1 cellular context compared by ENCODE assay signal in the genomic region with DNA sequence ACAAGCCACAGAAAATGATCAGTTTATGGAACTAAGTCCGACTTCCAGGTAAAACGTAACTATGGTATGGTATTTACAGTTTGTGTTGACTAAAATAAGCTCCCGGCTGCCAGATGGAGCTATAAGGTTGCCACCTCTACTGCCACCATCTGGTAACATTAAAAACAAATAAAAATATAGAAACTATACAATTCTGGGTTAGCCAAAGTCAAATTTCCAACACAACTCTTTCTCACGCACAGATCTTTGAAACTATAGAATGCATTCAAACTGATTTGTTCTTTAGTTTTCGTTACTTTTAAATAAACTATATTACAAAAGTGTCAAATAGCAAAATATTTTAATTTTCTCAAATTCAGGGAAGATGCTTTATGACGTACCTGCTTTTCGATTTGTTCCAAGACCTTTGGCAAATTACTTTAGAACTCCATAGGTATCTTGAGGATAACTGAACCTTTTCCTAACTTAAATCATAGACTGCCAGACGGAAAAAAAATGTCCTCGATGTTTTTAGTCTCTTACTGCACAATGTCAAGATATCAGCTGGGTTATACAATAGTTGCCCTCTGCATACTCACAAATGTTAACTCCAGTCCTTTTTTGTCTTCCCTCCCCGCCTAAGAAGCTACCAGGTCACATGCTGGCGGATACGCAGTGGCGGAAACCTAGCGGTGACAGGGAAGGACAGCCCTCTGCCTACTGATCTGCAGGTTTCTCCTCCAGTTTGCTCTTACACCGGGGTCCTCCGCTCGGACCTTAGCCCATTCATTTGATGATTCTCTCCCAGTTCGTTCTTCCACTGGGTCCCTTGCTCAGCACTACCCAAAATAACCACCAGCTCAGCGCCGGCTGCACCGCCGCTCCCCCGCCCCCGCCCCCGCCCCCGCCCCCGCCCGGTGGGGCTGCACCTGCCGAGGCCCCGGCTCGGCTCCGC.
TF ChIP-seq lines count a peak whose summit lies in the region.

No MANE protein-coding gene starts in this region.

TF ChIP-seq in HEK293, 187 proteins besides CTCF, POLR2A, EP300 and RAD21 (continued from another document):
- 0 out of 2 replicates have a peak, but pooled peaks have one; percentile 19 for TF ChIP-seq ZNF2 (tag by site-specific recombination; IDR thresholded peaks at IDR 0.05)
- no peak for TF ChIP-seq ZNF112 (tag by site-specific recombination; IDR thresholded peaks at IDR 0.05)
- TF ChIP-seq, protein P1, sequence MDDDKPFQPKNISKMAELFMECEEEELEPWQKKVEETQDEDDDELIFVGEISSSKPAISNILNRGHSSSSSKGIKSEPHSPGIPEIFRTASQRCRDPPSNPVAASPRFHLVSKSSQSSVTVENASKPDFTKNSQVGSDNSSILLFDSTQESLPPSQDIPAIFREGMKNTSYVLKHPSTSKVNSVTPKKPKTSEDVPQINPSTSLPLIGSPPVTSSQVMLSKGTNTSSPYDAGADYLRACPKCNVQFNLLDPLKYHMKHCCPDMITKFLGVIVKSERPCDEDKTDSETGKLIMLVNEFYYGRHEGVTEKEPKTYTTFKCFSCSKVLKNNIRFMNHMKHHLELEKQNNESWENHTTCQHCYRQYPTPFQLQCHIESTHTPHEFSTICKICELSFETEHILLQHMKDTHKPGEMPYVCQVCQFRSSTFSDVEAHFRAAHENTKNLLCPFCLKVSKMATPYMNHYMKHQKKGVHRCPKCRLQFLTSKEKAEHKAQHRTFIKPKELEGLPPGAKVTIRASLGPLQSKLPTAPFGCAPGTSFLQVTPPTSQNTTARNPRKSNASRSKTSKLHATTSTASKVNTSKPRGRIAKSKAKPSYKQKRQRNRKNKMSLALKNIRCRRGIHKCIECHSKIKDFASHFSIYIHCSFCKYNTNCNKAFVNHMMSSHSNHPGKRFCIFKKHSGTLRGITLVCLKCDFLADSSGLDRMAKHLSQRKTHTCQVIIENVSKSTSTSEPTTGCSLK (tag by site-specific recombination; IDR thresholded peaks at IDR 0.05) = no peak
- no peak for TF ChIP-seq ZNF544 (tag by site-specific recombination; IDR thresholded peaks at IDR 0.05)
- TF ChIP-seq, protein P2, sequence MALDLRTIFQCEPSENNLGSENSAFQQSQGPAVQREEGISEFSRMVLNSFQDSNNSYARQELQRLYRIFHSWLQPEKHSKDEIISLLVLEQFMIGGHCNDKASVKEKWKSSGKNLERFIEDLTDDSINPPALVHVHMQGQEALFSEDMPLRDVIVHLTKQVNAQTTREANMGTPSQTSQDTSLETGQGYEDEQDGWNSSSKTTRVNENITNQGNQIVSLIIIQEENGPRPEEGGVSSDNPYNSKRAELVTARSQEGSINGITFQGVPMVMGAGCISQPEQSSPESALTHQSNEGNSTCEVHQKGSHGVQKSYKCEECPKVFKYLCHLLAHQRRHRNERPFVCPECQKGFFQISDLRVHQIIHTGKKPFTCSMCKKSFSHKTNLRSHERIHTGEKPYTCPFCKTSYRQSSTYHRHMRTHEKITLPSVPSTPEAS (tag by site-specific recombination; IDR thresholded peaks at IDR 0.05) = no peak
- TF ChIP-seq ZNF658 (tag by site-specific recombination; IDR thresholded peaks at IDR 0.05) = no peak
- 0 out of 2 replicates have a peak, but pooled peaks have one; percentile 8 for TF ChIP-seq OVOL3 (tag by site-specific recombination; IDR thresholded peaks at IDR 0.05)
- TF ChIP-seq ZNF654 (tag by site-specific recombination; IDR thresholded peaks at IDR 0.05; ENCODE audit: low read depth) = peak; percentile 32; the same call in 1 of the 2 replicates
- TF ChIP-seq TRIM28 (IDR thresholded peaks at IDR 0.05; ENCODE audit: borderline replicate concordance, low read length) = 0 out of 2 replicates have a peak, but pooled peaks have one; percentile 16
- no peak for TF ChIP-seq TCF7L2 (IDR thresholded peaks at IDR 0.05; ENCODE audit: borderline replicate concordance, low read depth, low read length)
- no peak for TF ChIP-seq BCL11B (tag by site-specific recombination; IDR thresholded peaks at IDR 0.05; ENCODE audit: low read depth)
- no peak for TF ChIP-seq ZNF701 (tag by site-specific recombination; IDR thresholded peaks at IDR 0.05)
- no peak for TF ChIP-seq ZNF555 (tag by site-specific recombination; conservative IDR thresholded peaks at IDR 0.05)
- TF ChIP-seq ZIC2 (tag by site-specific recombination; IDR thresholded peaks at IDR 0.05) = no peak
